In the genomic region with DNA sequence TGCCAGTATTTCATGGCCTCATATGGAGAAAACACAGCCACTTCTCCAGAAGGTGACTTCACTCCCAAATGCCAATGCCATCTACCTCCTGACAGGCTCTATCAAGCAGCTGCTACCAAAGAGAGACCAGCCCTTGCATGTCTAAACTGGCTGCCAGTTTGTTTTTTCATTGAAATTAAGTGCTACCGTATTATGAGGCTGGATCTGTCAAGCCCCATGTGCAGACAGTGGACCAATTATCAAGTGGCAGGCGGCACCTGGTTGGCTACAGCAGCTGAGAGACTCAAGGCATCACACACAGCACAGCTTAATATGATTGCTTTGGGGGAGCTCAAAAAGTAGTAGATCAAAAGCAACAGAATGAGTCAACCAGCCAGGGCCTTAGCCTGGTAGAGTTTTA, we compare ENCODE assay signal across 23 cellular contexts.
"Had no signal": no experiment of that assay in that cellular context is flagged by ENCODE, and none has a peak within 500 bp of the region (broad histone marks: within the 10 kb centered on the region; RNA-seq: fewer than 3 reads in every experiment).

No MANE protein-coding gene starts in this region.

- H3K27me3 ChIP-seq: dorsolateral prefrontal cortex, esophagus squamous epithelium, hepatocyte, neural progenitor cell, right lobe of liver, stomach, transverse colon had no signal

- H3K4me1 Mint-ChIP-seq: neural progenitor cell had no signal

- H3K27me3 Mint-ChIP-seq: natural killer cell treated with Interleukin-12 subunit alpha and Interleukin-12 subunit beta and Interleukin-15 and Interleukin-18, amount 100 ng/mL, for 72 hours had no signal

- FAIRE-seq: kidney had no signal

- H3K9me3 Mint-ChIP-seq: neural progenitor cell had no signal

- H3K36me3 ChIP-seq: esophagus squamous epithelium, neural progenitor cell, right lobe of liver, stomach, thoracic aorta, transverse colon had no signal

- H3K4me3 ChIP-seq: dorsolateral prefrontal cortex, esophagus squamous epithelium, hepatocyte, lung, neural progenitor cell, psoas muscle, right lobe of liver, stomach, thoracic aorta, transverse colon had no signal

- H3K4me3 Mint-ChIP-seq: natural killer cell treated with Interleukin-12 subunit alpha and Interleukin-12 subunit beta and Interleukin-15 and Interleukin-18, amount 100 ng/mL, for 72 hours; neural progenitor cell had no signal

- DNase-seq: cortex of kidney; dorsolateral prefrontal cortex; effector CD8-positive, alpha-beta T cell; esophagus squamous epithelium; foreskin fibroblast; head of caudate nucleus; kidney; left cardiac atrium; left ventricle myocardium superior; mesenchymal stem cell; midbrain; psoas muscle; retina; right lobe of liver; stimulated activated naive CD4-positive, alpha-beta T cell; stomach; substantia nigra; transverse colon had no signal

- H3K27ac Mint-ChIP-seq: natural killer cell treated with Interleukin-12 subunit alpha and Interleukin-12 subunit beta and Interleukin-15 and Interleukin-18, amount 100 ng/mL, for 72 hours; neural progenitor cell had no signal

- ATAC-seq: left cardiac atrium; left ventricle myocardium superior; natural killer cell treated with Interleukin-12 subunit alpha and Interleukin-12 subunit beta and Interleukin-15 and Interleukin-18, amount 100 ng/mL, for 72 hours; psoas muscle; right lobe of liver had no signal

- H3K36me3 Mint-ChIP-seq: natural killer cell treated with Interleukin-12 subunit alpha and Interleukin-12 subunit beta and Interleukin-15 and Interleukin-18, amount 100 ng/mL, for 72 hours; neural progenitor cell had no signal
